Comparison of ENCODE assay signal across 22 cellular contexts in the genomic region with DNA sequence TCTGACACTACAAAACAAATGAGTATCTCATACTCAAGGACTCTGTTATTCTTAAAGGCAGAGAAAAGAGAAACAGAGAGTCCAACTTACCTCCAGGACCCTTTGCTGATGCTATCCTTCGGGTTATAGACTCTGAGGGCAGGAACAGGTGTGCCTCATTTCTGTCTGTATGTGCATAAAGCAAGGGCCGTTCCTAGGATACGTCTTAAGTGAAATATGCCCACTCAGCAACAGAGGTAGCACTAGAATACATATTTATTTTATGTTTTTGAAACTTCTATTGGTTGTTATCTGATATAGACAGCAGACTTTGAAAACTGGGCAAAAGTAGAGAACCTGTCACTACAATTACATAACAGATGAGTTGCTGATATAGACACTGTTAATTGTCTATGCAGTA.
"Had no signal": no experiment of that assay in that cellular context is flagged by ENCODE, and none has a peak within 500 bp of the region (broad histone marks: within the 10 kb centered on the region; RNA-seq: fewer than 3 reads in every experiment).

No MANE protein-coding gene starts in this region.

- ATAC-seq: effector memory CD8-positive, alpha-beta T cell; foreskin keratinocyte; gastroesophageal sphincter; heart left ventricle; left cardiac atrium; left lung; left ventricle myocardium superior; lower lobe of right lung; mucosa of descending colon; naive thymus-derived CD8-positive, alpha-beta T cell had no signal

- H3K4me1 ChIP-seq: colonic mucosa, esophagus muscularis mucosa, foreskin keratinocyte, gastroesophageal sphincter, heart left ventricle, left lung, lower lobe of right lung had no signal

- FAIRE-seq: endothelial cell of umbilical vein, frontal cortex, keratinocyte had no signal

- H3K27ac ChIP-seq: colonic mucosa, esophagus muscularis mucosa, foreskin keratinocyte, gastroesophageal sphincter, heart left ventricle, hepatocyte, left lung, lower lobe of right lung had no signal

- H3K4me3 ChIP-seq: colonic mucosa, esophagus muscularis mucosa, gastroesophageal sphincter, heart left ventricle, hepatocyte, left lung, lower lobe of right lung, mucosa of descending colon had no signal

- H3K4me2 ChIP-seq: hepatocyte had no signal

- DNase-seq: colonic mucosa; cortex of kidney; effector CD8-positive, alpha-beta T cell; effector memory CD8-positive, alpha-beta T cell; foreskin keratinocyte; heart left ventricle; hypothalamus; immature natural killer cell; left cardiac atrium; left lung; left ventricle myocardium superior; lower lobe of right lung; mesenchymal stem cell; mucosa of descending colon; naive B cell; naive thymus-derived CD8-positive, alpha-beta T cell had no signal

- H3K36me3 ChIP-seq: colonic mucosa, esophagus muscularis mucosa, gastroesophageal sphincter, heart left ventricle, left lung, lower lobe of right lung had no signal

- H2AFZ ChIP-seq: hepatocyte had no signal

- H3K27me3 ChIP-seq: colonic mucosa, esophagus muscularis mucosa, foreskin keratinocyte, gastroesophageal sphincter, heart left ventricle, hepatocyte, left lung had no signal

- H3K79me2 ChIP-seq: hepatocyte had no signal

- H3K9me3 ChIP-seq: colonic mucosa, left lung, lower lobe of right lung, mucosa of descending colon had no signal
